8 cellular contexts compared by ENCODE assay signal in the genomic region with DNA sequence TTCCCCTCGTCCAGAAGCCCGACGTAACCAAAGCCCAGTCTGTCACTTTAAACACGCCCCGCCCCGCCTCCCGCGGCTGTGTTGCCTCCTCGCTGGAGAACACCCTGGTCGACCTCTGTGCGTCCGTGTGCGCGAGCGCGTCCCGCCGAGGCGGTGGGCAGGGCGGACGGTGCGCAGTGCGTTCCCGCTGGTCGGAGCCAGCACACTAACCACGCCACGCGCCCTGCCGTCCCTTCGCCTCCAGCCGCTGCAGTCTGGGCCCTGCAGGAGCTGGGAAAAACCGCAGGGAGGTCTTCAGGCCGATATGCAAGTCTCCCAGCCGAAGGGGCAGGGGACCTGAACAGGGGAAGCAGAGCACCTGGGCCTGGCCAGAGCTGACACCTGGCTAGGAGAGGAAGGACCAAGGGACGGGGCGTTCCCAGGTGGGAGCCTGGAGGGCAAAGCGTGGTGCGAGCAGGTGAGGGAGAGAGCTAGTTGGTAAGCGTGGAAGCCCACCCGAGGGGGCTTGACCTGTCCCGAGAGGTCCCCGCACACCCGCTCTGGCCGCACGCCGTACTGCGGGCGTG. TPM values are rescaled to one million over a fixed set of nuclear protein-coding genes. Genes with fewer than 3 reads are reported as not detected.
A peak's percentile ranks its signal among the peaks of the same experiment; 100 is the strongest.
DNase-seq lines count a peak whose midpoint lies in the region; ATAC-seq and TF ChIP-seq lines count a peak whose summit lies in the region.

No MANE protein-coding gene starts in this region.

- intact Hi-C loops in left colon (cut with DNase I, micrococcal nuclease), result no loop called here

- peak; percentile 67 for TF ChIP-seq POLR2A in GM18951 (IDR thresholded peaks at IDR 0.05; ENCODE audit: extremely low read depth, insufficient read depth, insufficient read length)

- DNase-seq in 8988T, result peak; percentile 92
- peak; percentile 55 for DNase-seq in NCI-H2171 (lab: John Stamatoyannopoulos, UW)
- DNase-seq in central memory CD4-positive, alpha-beta T cell, result peak; percentile 52
- DNase-seq in left colon, result peak; percentile 94 to 96
- peak; percentile 83 for DNase-seq in stimulated activated CD4-positive, alpha-beta T cell treated with anti-CD3 and anti-CD28 coated beads, Interleukin-4, amount 100 ng/mL, for 24 hours

- H3K4me3 ChIP-seq in WI38 (ENCODE audit: low read depth, low read length), result peak overlapping the region; percentile 86

- in situ Hi-C loops in GM18951 (cut with MboI; ENCODE audit: low sequenced_read_pairs, unreplicated experiment), result no loop called here

- no peak for TF ChIP-seq CTCF in WI38 (IDR thresholded peaks at IDR 0.05; ENCODE audit: low read depth, low read length)

- ATAC-seq in left colon (peak; percentile 56), HG02571 (IDR thresholded peaks at IDR 0.05; ENCODE audit: unreplicated experiment) (no peak)

RNA-seq across cellular contexts. Expression of gene PHPT1, which starts 1.3 kb away (rescaled TPM):
- 100 to 1,000 TPM; 109 to 154 TPM for total RNA-seq in left colon

RNA-seq across cellular contexts. Expression of gene MAMDC4, which starts 4.2 kb away (rescaled TPM):
- 10 to 100 TPM; 19.1 to 20.1 TPM for total RNA-seq in left colon

RNA-seq across cellular contexts. Expression of gene AJM1, which starts 5.6 kb away (rescaled TPM):
- total RNA-seq in left colon, result 10 to 100 TPM; 10.4 to 11.1 TPM

RNA-seq across cellular contexts. Expression of gene EDF1, which starts 18.2 kb away (rescaled TPM):
- total RNA-seq in left colon, result 100 to 1,000 TPM; 434 to 466 TPM

RNA-seq across cellular contexts. Expression of gene TRAF2, which starts 38.4 kb away (rescaled TPM):
- 10 to 100 TPM; 23.7 to 25.3 TPM for total RNA-seq in left colon
